Comparison of ENCODE assay signal across 1 cellular context in genomic region chr16:67641779-67642708, GRCh38.
TF ChIP-seq lines count a peak whose summit lies in the region.

No MANE protein-coding gene starts in this region.

TF ChIP-seq in K562, 482 proteins besides CTCF, POLR2A, EP300 and RAD21:
- no peak for TF ChIP-seq HDGF (IDR thresholded peaks at IDR 0.05)
- no peak for TF ChIP-seq MLX (CRISPR knock-in tag; conservative IDR thresholded peaks at IDR 0.05)
- peak; percentile 22; the same call in 1 of the 2 replicates for TF ChIP-seq MYC (IDR thresholded peaks at IDR 0.05; ENCODE audit: low read depth, low read length)
- no peak for TF ChIP-seq MYC (CRISPR knock-in tag; IDR thresholded peaks at IDR 0.05; ENCODE audit: borderline replicate concordance, low read depth)
- no peak for TF ChIP-seq ZNF785 (CRISPR knock-in tag; IDR thresholded peaks at IDR 0.05)
- TF ChIP-seq ZNF212 (CRISPR knock-in tag; IDR thresholded peaks at IDR 0.05), result no peak
- TF ChIP-seq ZNF436 (CRISPR knock-in tag; IDR thresholded peaks at IDR 0.05), result no peak
- no peak for TF ChIP-seq ZNF3 (CRISPR knock-in tag; IDR thresholded peaks at IDR 0.05)
- TF ChIP-seq PYGO2 (tag; IDR thresholded peaks at IDR 0.05), result no peak
- TF ChIP-seq MAX (CRISPR knock-in tag; IDR thresholded peaks at IDR 0.05), result peak; percentile 51; the same call in 1 of the 2 replicates
- TF ChIP-seq POLR2G (IDR thresholded peaks at IDR 0.05; ENCODE audit: low read depth, low read length), result no peak
- TF ChIP-seq NR0B1 (IDR thresholded peaks at IDR 0.05; ENCODE audit: partially characterized antibody), result no peak
TF ChIP-seq in K562: peak in this region for 2.
